In the genomic region with DNA sequence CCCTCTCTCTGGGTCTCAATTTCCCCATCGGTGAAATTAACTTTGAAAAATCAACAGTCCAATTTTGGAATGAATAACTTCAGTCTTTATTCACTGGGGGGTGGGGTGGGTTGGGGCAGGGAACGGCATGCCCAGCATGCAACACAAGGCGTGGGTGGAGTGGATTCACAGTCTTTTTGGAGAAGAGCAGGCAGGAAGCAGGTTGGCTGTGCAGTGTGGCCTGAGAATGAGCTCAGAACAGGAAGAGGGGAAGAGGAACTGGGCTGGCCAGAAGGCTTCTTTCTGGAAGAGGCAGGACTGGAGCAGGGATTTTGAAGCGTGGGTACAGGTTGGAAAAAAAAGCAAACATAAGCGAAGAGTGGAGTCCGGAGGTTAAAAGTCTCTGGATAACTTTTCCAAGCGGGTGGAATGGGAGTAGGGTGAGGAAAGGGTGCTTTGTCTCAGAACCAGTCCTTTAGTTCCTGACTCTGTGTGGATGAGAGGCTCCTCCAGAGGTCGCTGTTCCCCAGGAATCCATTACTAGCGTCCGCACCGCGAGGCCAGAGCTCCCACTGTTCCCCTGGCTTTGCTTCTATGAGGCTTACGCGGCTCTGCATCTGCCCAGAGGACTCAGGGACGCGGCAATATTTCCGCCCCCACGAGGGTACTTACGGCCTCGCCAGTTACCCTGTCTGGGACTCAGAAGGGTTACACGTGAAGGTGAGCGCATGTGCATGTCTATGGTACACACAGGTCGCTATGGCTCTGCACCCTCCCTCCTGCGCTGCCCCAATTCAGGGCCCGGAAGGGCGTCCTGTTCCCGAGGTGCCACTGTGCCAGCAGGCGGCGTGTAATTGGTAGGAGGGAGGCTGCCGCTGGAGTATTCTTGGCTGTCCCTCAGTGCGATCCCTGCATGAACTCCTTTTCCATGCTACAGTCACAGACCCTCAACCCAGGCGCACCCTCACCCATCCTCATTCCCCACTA, we compare ENCODE assay signal across 8 cellular contexts. TPM values are rescaled to one million over a fixed set of nuclear protein-coding genes. Genes with fewer than 3 reads are reported as not detected.
DNase-seq lines count a peak whose midpoint lies in the region; ATAC-seq and TF ChIP-seq lines count a peak whose summit lies in the region.

No MANE protein-coding gene starts in this region.

- H3K36me3 Mint-ChIP-seq in progenitor cell of endocrine pancreas (ENCODE audit: insufficient read depth): no peaks in the 10 kb centered on the region

- no peak overlapping the region for H3K27ac ChIP-seq in left ventricle myocardium inferior (replicated peaks)

- H3K27ac Mint-ChIP-seq in progenitor cell of endocrine pancreas: no peak overlapping the region

- peaks cover 47% of the 10 kb centered on the region for H3K4me1 ChIP-seq in left ventricle myocardium inferior

- H3K36me3 ChIP-seq in left ventricle myocardium inferior: no peaks in the 10 kb centered on the region

- H3K4me3 ChIP-seq in GM12864 (ENCODE audit: low read depth, low read length): no peak overlapping the region
- peak overlapping the region; percentile 46 for H3K4me3 ChIP-seq in left ventricle myocardium inferior

- no peak for DNase-seq in GM12864 (ENCODE audit: low read depth)
- peak; percentile 82 for DNase-seq in SKM-1 treated with dmso at 0.1 percent for 144 hours (lab: John Stamatoyannopoulos, UW; ENCODE audit: unreplicated experiment)
- peak; percentile 21 for DNase-seq in amniotic stem cell (lab: John Stamatoyannopoulos, UW)
- DNase-seq in left ventricle myocardium inferior: peak; percentile 71
- peak; percentile 76 for DNase-seq in progenitor cell of endocrine pancreas (ENCODE audit: low spot score, unreplicated experiment)
- no peak for DNase-seq in NCI-H2107 treated with DMSO at 0.1 percent for 48 hours (lab: John Stamatoyannopoulos, UW; ENCODE audit: unreplicated experiment)
- DNase-seq in NK-92 (lab: John Stamatoyannopoulos, UW; ENCODE audit: unreplicated experiment): no peak

- H3K4me3 Mint-ChIP-seq in progenitor cell of endocrine pancreas (ENCODE audit: low read depth): peak overlapping the region; percentile 22

- H3K9me3 ChIP-seq in left ventricle myocardium inferior (replicated peaks): no peaks in the 10 kb centered on the region

- H3K27me3 Mint-ChIP-seq in progenitor cell of endocrine pancreas: peaks cover 82% of the 10 kb centered on the region

- peak; percentile 35 for ATAC-seq in HG03571 (IDR thresholded peaks at IDR 0.05; ENCODE audit: unreplicated experiment)

- peaks cover 10% of the 10 kb centered on the region for H3K4me1 Mint-ChIP-seq in progenitor cell of endocrine pancreas (ENCODE audit: low read depth)

- intact Hi-C loops in left ventricle myocardium inferior (cut with micrococcal nuclease): loop anchor here (10.0 kb wide), 1 partner anchor 282 kb away; no protein-coding TSS in a partner anchor

- TF ChIP-seq CTCF in GM12864 (IDR thresholded peaks at IDR 0.05; ENCODE audit: low read depth, low read length, missing control alignments) (peak; percentile 69), left ventricle myocardium inferior (IDR thresholded peaks at IDR 0.05; ENCODE audit: borderline replicate concordance) (peak; percentile 78), progenitor cell of endocrine pancreas (IDR thresholded peaks at IDR 0.05; ENCODE audit: unreplicated experiment) (peak; percentile 90)

- H3K9me3 Mint-ChIP-seq in progenitor cell of endocrine pancreas (ENCODE audit: low read depth): no peaks in the 10 kb centered on the region

- peaks cover 100% of the 10 kb centered on the region for H3K27me3 ChIP-seq in left ventricle myocardium inferior (ENCODE audit: low read depth)

RNA-seq across cellular contexts. Expression of gene FOXD2, which starts 5.5 kb away (rescaled TPM):
- total RNA-seq in left ventricle myocardium inferior (not detected), progenitor cell of endocrine pancreas (0.05 TPM in 1 of 2 replicates, not detected in the other)

RNA-seq across cellular contexts. Expression of gene FOXE3, which starts 16.3 kb away (rescaled TPM):
- total RNA-seq in left ventricle myocardium inferior (not detected), progenitor cell of endocrine pancreas (not detected in 2 replicates)

Comparison
In these comparisons a context has a peak if more than half of its experiments do, and no peak if none do; other contexts are left out.
1. DNase-seq: peak in SKM-1 treated with dmso at 0.1 percent for 144 hours (single experiment), amniotic stem cell (single experiment), left ventricle myocardium inferior (single experiment) and progenitor cell of endocrine pancreas (single experiment); none in GM12864 (single experiment), NCI-H2107 treated with DMSO at 0.1 percent for 48 hours (single experiment) and NK-92 (single experiment).
2. Peak in every context shown above with its lines, with median percentiles within 50 percentile points of each other: CTCF ChIP-seq.